Comparison of ENCODE assay signal across 10 cellular contexts in genomic region chr12:122984612-122985358, GRCh38. TPM values are rescaled to one million over a fixed set of nuclear protein-coding genes. Genes with fewer than 3 reads are reported as not detected.
DNase-seq lines count a peak whose midpoint lies in the region; ATAC-seq and TF ChIP-seq lines count a peak whose summit lies in the region.
"Had no signal": no experiment of that assay in that cellular context is flagged by ENCODE, and none has a peak within 500 bp of the region (broad histone marks: within the 10 kb centered on the region; RNA-seq: fewer than 3 reads in every experiment).

No MANE protein-coding gene starts in this region.

- TF ChIP-seq EP300 in esophagus muscularis mucosa (IDR thresholded peaks at IDR 0.05), result no peak
- TF ChIP-seq EP300 in SK-N-SH (IDR thresholded peaks at IDR 0.05; ENCODE audit: borderline replicate concordance in 1 of 2, low read depth in 1 of 2, low read length in 1 of 2), result no peak

- H4K20me1 ChIP-seq in SK-N-SH (ENCODE audit: insufficient read depth), result peaks cover 10% of the 10 kb centered on the region; the same call in 1 of the 2 replicates

- peaks cover 32% of the 10 kb centered on the region; the same call in 1 of the 2 replicates for H3K79me2 ChIP-seq in SK-N-SH (ENCODE audit: insufficient read depth)

- no peak for ATAC-seq in stimulated activated naive CD8-positive, alpha-beta T cell treated with anti-CD3 and anti-CD28 coated beads, Interleukin-15, amount 100 ng/mL, for 72 hours
- ATAC-seq in stimulated activated naive CD8-positive, alpha-beta T cell treated with anti-CD3 and anti-CD28 coated beads, Interleukin-15, Interleukin-2, amounts not matched to agents 100 U/mL and 50 U/mL, for 24 hours, result no peak
- ATAC-seq in SK-N-SH treated with all-trans-retinoic acid at 6 μM for 48 hours, result no peak

- peak overlapping the region; percentile 79 to 95 for H3K27ac Mint-ChIP-seq in stimulated activated naive CD8-positive, alpha-beta T cell treated with anti-CD3 and anti-CD28 coated beads, Interleukin-15, amount 100 ng/mL, for 72 hours
- H3K27ac Mint-ChIP-seq in nephron, result peak overlapping the region; percentile 93 to 98 (median 97)

- H3K9me2 ChIP-seq in SK-N-SH, result no peaks in the 10 kb centered on the region

- H3K9ac ChIP-seq in SK-N-SH, result no peak overlapping the region

- peaks cover 42% of the 10 kb centered on the region for H3K4me1 Mint-ChIP-seq in stimulated activated naive CD8-positive, alpha-beta T cell treated with anti-CD3 and anti-CD28 coated beads, Interleukin-15, amount 100 ng/mL, for 72 hours
- H3K4me1 Mint-ChIP-seq in nephron, result peaks cover 36% of the 10 kb centered on the region

- TF ChIP-seq POLR2A in esophagus muscularis mucosa (IDR thresholded peaks at IDR 0.05; ENCODE audit: low read depth), result no peak

- H3K4me3 ChIP-seq in esophagus muscularis mucosa, result peak overlapping the region; percentile 15 to 25 (median 18)
- H3K4me3 ChIP-seq in SK-N-SH (ENCODE audit: low read depth in 2 of 2, low read length in 1 of 2), result no peak overlapping the region
- no peak overlapping the region for H3K4me3 ChIP-seq in SJCRH30

- no peak overlapping the region for H3K4me2 ChIP-seq in SK-N-SH

- CTCF ChIA-PET in SK-N-SH (lab: Yijun Ruan, JAX), result no interaction called here

- no peaks in the 10 kb centered on the region for H3K9me3 Mint-ChIP-seq in stimulated activated naive CD8-positive, alpha-beta T cell treated with anti-CD3 and anti-CD28 coated beads, Interleukin-15, amount 100 ng/mL, for 72 hours
- H3K9me3 Mint-ChIP-seq in nephron, result no peaks in the 10 kb centered on the region

- POLR2A ChIA-PET in SK-N-SH (lab: Yijun Ruan, JAX), result interaction anchor here (2.1 kb wide), 1 partner anchor 9 kb away, joined by 9 read pairs; the partner anchor contains the start of gene OGFOD2

- H3K36me3 ChIP-seq in esophagus muscularis mucosa (peaks cover 14 to 65% (median 57%) of the 10 kb centered on the region in 4 donors), SK-N-SH (replicated peaks in 1 of 2; ENCODE audit: control insufficient read depth in 1 of 2, insufficient read depth in 2 of 2, low read length in 1 of 2) (peaks cover 0 to 14% of the 10 kb centered on the region in 2 experiments), SJCRH30 (no peaks in the 10 kb centered on the region)

- H3K4me3 Mint-ChIP-seq in stimulated activated naive CD8-positive, alpha-beta T cell treated with anti-CD3 and anti-CD28 coated beads, Interleukin-15, amount 100 ng/mL, for 72 hours, result no peak overlapping the region
- H3K4me3 Mint-ChIP-seq in nephron, result peak overlapping the region; percentile 73 to 83 (median 79)

- H3K4me1 ChIP-seq in esophagus muscularis mucosa (peaks cover 46 to 55% (median 54%) of the 10 kb centered on the region in 4 donors), SK-N-SH (ENCODE audit: control insufficient read depth in 1 of 2, insufficient read depth in 2 of 2, low read depth in 1 of 2, low read length in 1 of 2) (peaks cover 6 to 22% of the 10 kb centered on the region in 2 experiments; a peak in 3 of 4 replicates), SJCRH30 (peaks cover 4% of the 10 kb centered on the region; the same call in 1 of the 2 replicates)

- TF ChIP-seq CTCF in esophagus muscularis mucosa (IDR thresholded peaks at IDR 0.05) (no peak), nephron (IDR thresholded peaks at IDR 0.05; ENCODE audit: unreplicated experiment in 3 of 3) (no peak), SK-N-SH (IDR thresholded peaks at IDR 0.05) (no peak)

- no peak for DNase-seq in stimulated activated naive CD8-positive, alpha-beta T cell treated with anti-CD3 and anti-CD28 coated beads, Interleukin-15, amount 100 ng/mL, for 72 hours
- DNase-seq in stimulated activated naive CD8-positive, alpha-beta T cell treated with anti-CD3 and anti-CD28 coated beads, Interleukin-15, Interleukin-2, amounts not matched to agents 100 U/mL and 50 U/mL, for 24 hours, result no peak
- DNase-seq in esophagus muscularis mucosa (ENCODE audit: extremely low spot score) (no peak), NCI-H748 (lab: John Stamatoyannopoulos, UW; ENCODE audit: unreplicated experiment) (no peak), SK-N-SH (no peak), SJCRH30 (no peak)
- DNase-seq: cortex of kidney had no signal

- H3K27me3 Mint-ChIP-seq in stimulated activated naive CD8-positive, alpha-beta T cell treated with anti-CD3 and anti-CD28 coated beads, Interleukin-15, amount 100 ng/mL, for 72 hours, result no peaks in the 10 kb centered on the region
- no peaks in the 10 kb centered on the region for H3K27me3 Mint-ChIP-seq in nephron (ENCODE audit: low read depth)

- no peaks in the 10 kb centered on the region for H3K36me3 Mint-ChIP-seq in nephron (ENCODE audit: low read depth)

- no peak for TF ChIP-seq RAD21 in SK-N-SH (IDR thresholded peaks at IDR 0.05; ENCODE audit: low read length)

- H3K27ac ChIP-seq in esophagus muscularis mucosa (replicated peaks in 1 of 4) (peak overlapping the region; percentile 66 to 89 (median 80)), SK-N-SH (ENCODE audit: low read depth in 2 of 2, low read length in 1 of 2) (no peak overlapping the region; a peak in 1 of 4 replicates), SJCRH30 (no peak overlapping the region)
- H3K27ac ChIP-seq: C4-2B had no signal

- H3F3A ChIP-seq in SK-N-SH (replicated peaks; ENCODE audit: insufficient read depth), result peaks cover 7% of the 10 kb centered on the region

- intact Hi-C loops in esophagus muscularis mucosa (cut with DNase I), result loop anchor here (5.0 kb wide), 1 partner anchor 253 kb away; no protein-coding TSS in a partner anchor

- no peaks in the 10 kb centered on the region for H3K27me3 ChIP-seq in esophagus muscularis mucosa
- no peaks in the 10 kb centered on the region for H3K27me3 ChIP-seq in SK-N-SH (ENCODE audit: insufficient read depth)
- H3K27me3 ChIP-seq in SJCRH30, result no peaks in the 10 kb centered on the region

- WGBS in esophagus muscularis mucosa, result 32% methylated on average over 30 of the region's 34 CpGs
- WGBS in SK-N-SH (ENCODE audit: low lambda C conversion rate), result 89% methylated on average over 34 of the region's 34 CpGs

- no peaks in the 10 kb centered on the region for H3K9me3 ChIP-seq in esophagus muscularis mucosa
- no peaks in the 10 kb centered on the region for H3K9me3 ChIP-seq in SK-N-SH
- H3K9me3 ChIP-seq in SJCRH30 (replicated peaks), result no peaks in the 10 kb centered on the region

- no peak overlapping the region for H2AFZ ChIP-seq in SK-N-SH (ENCODE audit: low read depth)

TF ChIP-seq in SK-N-SH treated with all-trans-retinoic acid at 6 μM for 48 hours, 23 proteins besides CTCF, POLR2A, EP300 and RAD21 (continues in another document):
- TF ChIP-seq CREB5 (CRISPR knock-in tag; IDR thresholded peaks at IDR 0.05; ENCODE audit: low read depth), result no peak

TF ChIP-seq in SK-N-SH, 30 proteins besides CTCF, POLR2A, EP300 and RAD21:
- TF ChIP-seq GATA2 (CRISPR knock-in tag; IDR thresholded peaks at IDR 0.05) (no peak), EZH2phosphoT487 (IDR thresholded peaks at IDR 0.05; ENCODE audit: borderline replicate concordance, low read depth) (no peak), GABPA (IDR thresholded peaks at IDR 0.05; ENCODE audit: low read depth) (no peak), RFX5 (IDR thresholded peaks at IDR 0.05; ENCODE audit: low read length) (no peak), RXRA (IDR thresholded peaks at IDR 0.05; ENCODE audit: borderline replicate concordance, low read depth) (no peak), ZBTB33 (IDR thresholded peaks at IDR 0.05; ENCODE audit: borderline replicate concordance, low read depth) (no peak), PBX3 (IDR thresholded peaks at IDR 0.05) (no peak), YY1 (IDR thresholded peaks at IDR 0.05; ENCODE audit: low read depth) (no peak)

RNA-seq across cellular contexts. Expression of gene ARL6IP4, which starts 4.3 kb away (rescaled TPM):
- 100 to 1,000 TPM; 262 to 318 (median 288) TPM for total RNA-seq in esophagus muscularis mucosa
- 321 and 370 TPM in 2 replicates for polyA plus RNA-seq in SK-N-SH (2012; rRNA removed)
- 311 and 326 TPM in 2 replicates for polyA plus RNA-seq in SK-N-SH (2012; cell fraction: cytosol; rRNA removed)
- 430 and 534 TPM in 2 replicates for polyA plus RNA-seq in SK-N-SH (2012; cell fraction: nucleus; rRNA removed)
- 135 and 144 TPM in 2 replicates for total RNA-seq in SJCRH30 (2014; rRNA removed; shearing (Covaris generic))

RNA-seq across cellular contexts. Expression of gene OGFOD2, which starts 9.7 kb away (rescaled TPM):
- 10 to 100 TPM in 2 of 4 donors, 1 to 10 TPM in 2; 5.6 to 15.3 (median 8.6) TPM for total RNA-seq in esophagus muscularis mucosa
- 22.0 and 25.6 TPM in 2 replicates for polyA plus RNA-seq in SK-N-SH (2012; rRNA removed)
- polyA plus RNA-seq in SK-N-SH (2012; cell fraction: cytosol; rRNA removed), result 7.8 and 13.0 TPM in 2 replicates
- 110 and 155 TPM in 2 replicates for polyA plus RNA-seq in SK-N-SH (2012; cell fraction: nucleus; rRNA removed)
- total RNA-seq in SJCRH30 (2014; rRNA removed; shearing (Covaris generic)), result 5.9 and 6.7 TPM in 2 replicates

RNA-seq across cellular contexts. Expression of gene ABCB9, which starts 18.5 kb away (rescaled TPM):
- 1 to 10 TPM; 1.7 to 6.2 (median 4.2) TPM for total RNA-seq in esophagus muscularis mucosa
- 6.2 and 7.6 TPM in 2 replicates for polyA plus RNA-seq in SK-N-SH (2012; rRNA removed)
- 1.9 and 3.6 TPM in 2 replicates for polyA plus RNA-seq in SK-N-SH (2012; cell fraction: cytosol; rRNA removed)
- 14.0 and 14.7 TPM in 2 replicates for polyA plus RNA-seq in SK-N-SH (2012; cell fraction: nucleus; rRNA removed)
- total RNA-seq in SJCRH30 (2014; rRNA removed; shearing (Covaris generic)), result 5.9 and 7.1 TPM in 2 replicates

Comparison
In these comparisons a context has a peak if more than half of its experiments do, and no peak if none do; other contexts are left out.
1. H3K4me3 Mint-ChIP-seq: peak in nephron (3 of 3); none in stimulated activated naive CD8-positive, alpha-beta T cell treated with anti-CD3 and anti-CD28 coated beads, Interleukin-15, amount 100 ng/mL, for 72 hours (0 of 2).
2. H3K27ac ChIP-seq: peak in esophagus muscularis mucosa (4 of 4); none in SK-N-SH (0 of 2) and SJCRH30 (single experiment).
3. H3K4me3 ChIP-seq: peak in esophagus muscularis mucosa (4 of 4); none in SK-N-SH (0 of 2) and SJCRH30 (single experiment).